In genomic region chrX:104695593-104695992, GRCh38 we compare ENCODE assay signal across 29 cellular contexts.
DNase-seq lines count a peak whose midpoint lies in the region; ATAC-seq and TF ChIP-seq lines count a peak whose summit lies in the region.
"Had no signal": no experiment of that assay in that cellular context is flagged by ENCODE, and none has a peak within 500 bp of the region (broad histone marks: within the 10 kb centered on the region; RNA-seq: fewer than 3 reads in every experiment).

No MANE protein-coding gene starts in this region.

- H3K4me1 ChIP-seq in spleen, result no peaks in the 10 kb centered on the region
- H3K4me1 ChIP-seq: BE2C, body of pancreas, transverse colon had no signal

- DNase-seq in spleen, result no peak
- no peak for DNase-seq in NCI-H82 treated with DMSO at 0.1 percent for 48 hours (lab: John Stamatoyannopoulos, UW; ENCODE audit: unreplicated experiment)
- DNase-seq in AG08395 (ENCODE audit: low spot score), result no peak
- DNase-seq in NCI-H510A treated with DMSO at 0.1 percent for 48 hours (lab: John Stamatoyannopoulos, UW), result no peak
- DNase-seq: ACHN; activated CD4-positive, alpha-beta memory T cell treated with anti-CD3 and anti-CD28 coated beads for 36 hours; activated CD8-positive, alpha-beta memory T cell treated with anti-CD3 and anti-CD28 coated beads, Interleukin-2, amount 50 U/mL, for 4 hours; activated naive CD4-positive, alpha-beta T cell treated with anti-CD3 and anti-CD28 coated beads, Interleukin-2, amount 50 U/mL, for 16 hours; BE2C; body of pancreas; dermis blood vessel endothelial cell; glutamatergic neuron; NCI-H1048; NCI-H187; NCI-H2171 treated with DMSO at 0.1 percent for 48 hours; NCI-H510A; NK-92 treated with Interleukin-12 subunit alpha and Interleukin-12 subunit beta, amount 100 ng/mL, for 24 hours; PC-3; SK-N-SH; transverse colon had no signal

- H3K27me3 ChIP-seq in spleen (replicated peaks in 1 of 7), result peaks cover 0 to 10% (median 0%) of the 10 kb centered on the region in 7 donors
- H3K27me3 ChIP-seq: BE2C, body of pancreas, transverse colon had no signal

- 78 to 91% (median 85%) methylated on average over 9 of the region's 9 CpGs for WGBS in spleen, 5 donors

- TF ChIP-seq CTCF in spleen (IDR thresholded peaks at IDR 0.05 in 8 of 11, conservative IDR thresholded peaks at IDR 0.05 in 3 of 11), result no peak

- H3K9me3 ChIP-seq in spleen, result no peaks in the 10 kb centered on the region
- H3K9me3 ChIP-seq: BE2C, body of pancreas, SK-N-SH, transverse colon had no signal

- no peak overlapping the region for H3K4me3 ChIP-seq in spleen
- H3K4me3 ChIP-seq: body of pancreas, GM23338, transverse colon had no signal

- H3K36me3 ChIP-seq in spleen, result no peaks in the 10 kb centered on the region
- H3K36me3 ChIP-seq: BE2C, transverse colon had no signal

- intact Hi-C loops in spleen (cut with DNase I; ENCODE audit: low total_unique reads), result no loop called here

- TF ChIP-seq POLR2A in spleen (IDR thresholded peaks at IDR 0.05), result no peak

- ATAC-seq in GM18511 (IDR thresholded peaks at IDR 0.05; ENCODE audit: unreplicated experiment), result peak; percentile 55
- peak; percentile 83 for ATAC-seq in GM19463 (IDR thresholded peaks at IDR 0.05; ENCODE audit: unreplicated experiment)
- ATAC-seq in HG02884 (IDR thresholded peaks at IDR 0.05; ENCODE audit: unreplicated experiment), result peak; percentile 65
- peak; percentile 92 for ATAC-seq in HG03571 (IDR thresholded peaks at IDR 0.05; ENCODE audit: unreplicated experiment)
- ATAC-seq: body of pancreas; esophagus mucosa; GM23338; left lobe of liver; natural killer cell treated with Interleukin-12 subunit alpha and Interleukin-12 subunit beta and Interleukin-15 and Interleukin-18, amount 100 ng/mL, for 72 hours; PC-3; stimulated activated effector memory CD8-positive, alpha-beta T cell treated with anti-CD3 and anti-CD28 coated beads, Interleukin-12 subunit alpha, Interleukin-12 subunit beta, amount 100 ng/mL, for 72 hours had no signal

- no peak overlapping the region for H3K27ac ChIP-seq in spleen
- H3K27ac ChIP-seq: body of pancreas, transverse colon had no signal
